17 cellular contexts compared by ENCODE assay signal in the genomic region with DNA sequence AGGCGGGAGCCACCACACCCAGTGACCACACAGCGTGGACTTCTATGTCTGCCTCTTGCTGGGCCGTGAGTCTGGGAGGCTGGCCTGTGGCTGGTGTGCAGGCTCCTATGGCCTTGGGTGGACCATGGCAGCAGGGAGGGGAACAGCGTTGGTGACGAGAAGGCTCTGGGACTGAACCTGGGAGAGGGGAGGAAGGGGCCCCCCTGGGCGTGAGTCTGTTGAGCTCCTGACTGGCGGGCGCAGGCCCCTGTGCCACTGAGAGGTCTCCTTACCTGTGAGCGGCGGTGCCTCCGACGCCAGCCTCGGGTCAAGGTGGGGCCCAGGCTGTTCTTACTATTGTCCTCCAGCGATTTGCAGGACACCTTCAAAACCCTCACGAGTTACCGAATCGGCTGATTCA. TPM values are rescaled to one million over a fixed set of nuclear protein-coding genes. Genes with fewer than 3 reads are reported as not detected.
DNase-seq lines count a peak whose midpoint lies in the region; ATAC-seq, FAIRE-seq and TF ChIP-seq lines count a peak whose summit lies in the region.
"Had no signal": no experiment of that assay in that cellular context is flagged by ENCODE, and none has a peak within 500 bp of the region (broad histone marks: within the 10 kb centered on the region; RNA-seq: fewer than 3 reads in every experiment).

No MANE protein-coding gene starts in this region.

- H3K9me3 ChIP-seq in HepG2 (ENCODE audit: low read length) (no peaks in the 10 kb centered on the region), mesenchymal stem cell (ENCODE audit: control insufficient read depth, low read length) (no peaks in the 10 kb centered on the region)
- H3K9me3 ChIP-seq: A549 had no signal

- in situ Hi-C loops in HepG2 (cut with HindIII; ENCODE audit: extremely low pct_ligation_motif_present, low pct_unique_long_range_greater_than_20kb), result no loop called here

- H2BK120ac ChIP-seq in mesenchymal stem cell (ENCODE audit: low read depth, low read length), result no peak overlapping the region

- H2AK5ac ChIP-seq in mesenchymal stem cell (ENCODE audit: low read length, severe bottlenecking), result no peak overlapping the region

- peaks cover 8 to 10% of the 10 kb centered on the region in 2 experiments; a peak in 4 of 5 replicates for H3K36me3 ChIP-seq in HepG2 (replicated peaks in 1 of 2; ENCODE audit: control insufficient read depth in 1 of 2, insufficient read depth in 2 of 2, low read length in 2 of 2)
- H3K36me3 ChIP-seq in mesenchymal stem cell (ENCODE audit: control insufficient read depth in 1 of 2, insufficient read depth in 2 of 2, low read depth in 1 of 2, low read length in 2 of 2), result peaks cover 16 to 49% of the 10 kb centered on the region in 2 experiments

- DNase-seq in chondrocyte (ENCODE audit: low spot score), result peak; percentile 72
- no peak for DNase-seq in HepG2 (ENCODE audit: low spot score)
- no peak for DNase-seq in mesenchymal stem cell
- no peak for DNase-seq in NCI-H2171 (lab: John Stamatoyannopoulos, UW)
- no peak for DNase-seq in NCI-H187 treated with DMSO at 0.1 percent for 48 hours (lab: John Stamatoyannopoulos, UW)
- no peak for DNase-seq in NCI-H748 treated with DMSO at 0.1 percent for 48 hours (lab: John Stamatoyannopoulos, UW)
- DNase-seq: CD4-positive, CD25-positive, alpha-beta regulatory T cell; DMS53; GF-D8; HCEC 1CT; HFFc6 had no signal

- H4K91ac ChIP-seq in mesenchymal stem cell (ENCODE audit: low read length), result no peak overlapping the region

- FAIRE-seq in HepG2 (lab: Jason Lieb, UNC), result no peak
- FAIRE-seq: A549 had no signal

- H3K9ac ChIP-seq in HepG2 (ENCODE audit: insufficient read depth, low read depth, low read length) (no peak overlapping the region), mesenchymal stem cell (ENCODE audit: low read length) (no peak overlapping the region)

- H3K79me1 ChIP-seq in mesenchymal stem cell (replicated peaks; ENCODE audit: low read length, poor library complexity, severe bottlenecking), result peaks cover 3% of the 10 kb centered on the region

- H3K27ac ChIP-seq in VCaP, result peak overlapping the region; percentile 95; the same call in 1 of the 2 replicates
- H3K27ac ChIP-seq in HepG2 (ENCODE audit: extremely low read length, insufficient read depth, low read length), result no peak overlapping the region
- no peak overlapping the region for H3K27ac ChIP-seq in mesenchymal stem cell (ENCODE audit: low read length, poor library complexity, severe bottlenecking)
- H3K27ac ChIP-seq: A549, HL-60 had no signal

- H3K4me2 ChIP-seq in HepG2 (ENCODE audit: low read depth, low read length) (no peak overlapping the region), mesenchymal stem cell (ENCODE audit: low read length, poor library complexity, severe bottlenecking) (no peak overlapping the region)
- H3K4me2 ChIP-seq: A549 had no signal

- H3K4me1 ChIP-seq in HepG2 (ENCODE audit: insufficient read depth, low read length) (peaks cover 33% of the 10 kb centered on the region), mesenchymal stem cell (ENCODE audit: control insufficient read depth, insufficient read depth, low read depth, low read length) (peaks cover 4% of the 10 kb centered on the region)
- H3K4me1 ChIP-seq: A549 had no signal

- POLR2A ChIA-PET in HepG2 (lab: Yijun Ruan, JAX), result no interaction called here

- no TSS peak for BruUV-seq in HepG2 (replicated peaks; lab: Mats Ljungman, UMichigan)

- TF ChIP-seq CTCF in VCaP (conservative IDR thresholded peaks at IDR 0.05), result no peak
- no peak for TF ChIP-seq CTCF in chondrocyte (IDR thresholded peaks at IDR 0.05)
- TF ChIP-seq CTCF in HepG2 (CRISPR knock-in tag; IDR thresholded peaks at IDR 0.05), result no peak

- no peak overlapping the region for H2BK12ac ChIP-seq in mesenchymal stem cell (ENCODE audit: low read length in 2 of 2)

- H2AFZ ChIP-seq in HepG2 (ENCODE audit: low read length), result no peak overlapping the region
- no peak overlapping the region for H2AFZ ChIP-seq in mesenchymal stem cell (ENCODE audit: low read depth, low read length)

- H3K36me3 Mint-ChIP-seq in chondrocyte (ENCODE audit: low read depth), result peaks cover 11% of the 10 kb centered on the region

- ATAC-seq in HepG2, result no peak
- ATAC-seq: A549 had no signal

- no peak overlapping the region for H2BK5ac ChIP-seq in mesenchymal stem cell (ENCODE audit: low read depth, low read length, poor library complexity, severe bottlenecking)

- H3K4me3 ChIP-seq in HepG2 (replicated peaks in 1 of 3; ENCODE audit: insufficient read depth in 1 of 3, low read depth in 2 of 3, low read length in 3 of 3), result no peak overlapping the region
- no peak overlapping the region for H3K4me3 ChIP-seq in mesenchymal stem cell (ENCODE audit: insufficient read depth in 1 of 2, low read depth in 1 of 2, low read length in 2 of 2)
- H3K4me3 ChIP-seq: A549 had no signal

- H3K4me1 Mint-ChIP-seq in chondrocyte (ENCODE audit: low read depth), result peaks cover 8% of the 10 kb centered on the region

- no peaks in the 10 kb centered on the region for H3K79me2 ChIP-seq in HepG2 (ENCODE audit: insufficient read depth, low read length)

- H3K27me3 Mint-ChIP-seq in chondrocyte (ENCODE audit: low read depth), result no peaks in the 10 kb centered on the region
- H3K27me3 Mint-ChIP-seq: CD4-positive, CD25-positive, alpha-beta regulatory T cell had no signal

- no peaks in the 10 kb centered on the region for H3K9me3 Mint-ChIP-seq in chondrocyte (ENCODE audit: low read depth)
- H3K9me3 Mint-ChIP-seq: CD4-positive, CD25-positive, alpha-beta regulatory T cell; HFFc6 had no signal

- H3K18ac ChIP-seq in mesenchymal stem cell (ENCODE audit: low read depth in 1 of 2, low read length in 2 of 2), result no peak overlapping the region

- no peak overlapping the region for H3K4me3 Mint-ChIP-seq in chondrocyte (ENCODE audit: unreplicated experiment)
- H3K4me3 Mint-ChIP-seq: CD4-positive, CD25-positive, alpha-beta regulatory T cell; HFFc6 had no signal

- CTCF ChIA-PET in HepG2 (lab: Yijun Ruan, JAX; ENCODE audit: low intra/inter-chr PET ratio, low total read pairs), result no interaction called here

- no peaks in the 10 kb centered on the region for H4K20me1 ChIP-seq in HepG2 (ENCODE audit: insufficient read depth, low read length)

- H2BK15ac ChIP-seq in mesenchymal stem cell (ENCODE audit: low read depth, poor library complexity, severe bottlenecking), result no peak overlapping the region

- no peak overlapping the region for H3K27ac Mint-ChIP-seq in chondrocyte (ENCODE audit: unreplicated experiment)
- H3K27ac Mint-ChIP-seq: HFFc6 had no signal

- no peak overlapping the region for H3K14ac ChIP-seq in mesenchymal stem cell (ENCODE audit: low read length in 2 of 2)

- 88% methylated on average over 17 of the region's 17 CpGs for WGBS in HepG2 (ENCODE audit: low lambda C conversion rate)
- 98% methylated on average over 17 of the region's 17 CpGs for WGBS in mesenchymal stem cell

- H3K4ac ChIP-seq in mesenchymal stem cell (ENCODE audit: low read depth in 1 of 2, low read length in 2 of 2), result no peak overlapping the region

- H3K23ac ChIP-seq in mesenchymal stem cell (ENCODE audit: low read length in 2 of 2), result no peak overlapping the region

- TF ChIP-seq EP300 in HepG2 (IDR thresholded peaks at IDR 0.05; ENCODE audit: low read depth in 2 of 2, low read length in 2 of 2), result no peak
- no peak for TF ChIP-seq EP300 in HepG2 (CRISPR knock-in tag; IDR thresholded peaks at IDR 0.05; ENCODE audit: borderline replicate concordance)

- peaks cover 0 to 7% of the 10 kb centered on the region in 2 experiments; a peak in 2 of 5 replicates for H3K27me3 ChIP-seq in HepG2 (ENCODE audit: control insufficient read depth in 1 of 2, insufficient read depth in 2 of 2, low read length in 2 of 2)
- peaks cover 0 to 10% of the 10 kb centered on the region in 2 experiments for H3K27me3 ChIP-seq in mesenchymal stem cell (ENCODE audit: control insufficient read depth in 1 of 2, insufficient read depth in 1 of 2, low read length in 2 of 2)

- TF ChIP-seq RAD21 in HepG2 (CRISPR knock-in tag; IDR thresholded peaks at IDR 0.05), result no peak

- TF ChIP-seq POLR2A in HepG2 (IDR thresholded peaks at IDR 0.05; ENCODE audit: insufficient read depth in 1 of 2, low read depth in 2 of 2, low read length in 2 of 2), result no peak

- intact Hi-C loops in HepG2 (cut with micrococcal nuclease; ENCODE audit: unreplicated experiment), result no loop called here

- no peak overlapping the region for H4K8ac ChIP-seq in mesenchymal stem cell (ENCODE audit: low read length)

RNA-seq across cellular contexts. Expression of gene HELZ2, which starts 12.8 kb away (rescaled TPM):
- 13.6 to 18.1 TPM (median 14.9 TPM) in 3 replicates for total RNA-seq in chondrocyte
- 8.4 and 10.1 TPM in 2 replicates for total RNA-seq in HepG2 (2016; rRNA removed; fragmentation: Illumina TruSeq; extraction: Trizol)
- 1.7 and 2.1 TPM in 2 replicates for total RNA-seq in HepG2 (2016; cell fraction: cytosol; rRNA removed; fragmentation: Illumina TruSeq; extraction: Trizol; ENCODE audit: low read depth)
- 6.8 and 10.0 TPM in 2 replicates for total RNA-seq in HepG2 (2016; cell fraction: insoluble cytoplasmic fraction; rRNA removed; fragmentation: Illumina TruSeq; extraction: Trizol)
- total RNA-seq in HepG2 (2016; cell fraction: membrane; rRNA removed; fragmentation: Illumina TruSeq; extraction: Trizol), result 2.8 and 4.3 TPM in 2 replicates
- 12.8 and 18.4 TPM in 2 replicates for total RNA-seq in HepG2 (2016; cell fraction: nucleus; rRNA removed; fragmentation: Illumina TruSeq; extraction: Trizol)
- polyA plus RNA-seq in HepG2 (2011; rRNA removed), result 9.6 and 16.1 TPM in 2 replicates
- 4.5 and 6.0 TPM in 2 replicates for polyA plus RNA-seq in HepG2 (2011; cell fraction: cytosol; rRNA removed)
- polyA plus RNA-seq in HepG2 (2011; cell fraction: nucleus; rRNA removed), result 39.6 and 48.2 TPM in 2 replicates
- 12.3 and 14.4 TPM in 2 replicates for polyA plus RNA-seq in HepG2 (2012)
- 0.26 and 0.46 TPM in 2 replicates for polyA plus RNA-seq in HepG2 (2016; cell fraction: cytosol; fragmentation: Illumina TruSeq; extraction: Trizol; ENCODE audit: low read depth)
- polyA plus RNA-seq in HepG2 (2016; cell fraction: insoluble cytoplasmic fraction; fragmentation: Illumina TruSeq; extraction: Trizol; ENCODE audit: low read depth), result 5.2 and 6.9 TPM in 2 replicates
- polyA plus RNA-seq in HepG2 (2016; cell fraction: membrane; fragmentation: Illumina TruSeq; extraction: Trizol; ENCODE audit: low read depth), result 0.43 and 0.84 TPM in 2 replicates
- polyA plus RNA-seq in HepG2 (2016; cell fraction: nucleus; fragmentation: Illumina TruSeq; extraction: Trizol; ENCODE audit: insufficient read depth, low read depth), result 17.4 and 18.8 TPM in 2 replicates
- polyA minus RNA-seq in HepG2 (2011; rRNA and poly(A)+ RNA removed; ENCODE audit: low replicate concordance), result 33.2 and 74.9 TPM in 2 replicates
- 41.7 and 42.0 TPM in 2 replicates for polyA minus RNA-seq in HepG2 (2011; cell fraction: cytosol; rRNA and poly(A)+ RNA removed)
- 35.3 and 47.0 TPM in 2 replicates for polyA minus RNA-seq in HepG2 (2011; cell fraction: nucleus; rRNA and poly(A)+ RNA removed)
- polyA plus RNA-seq in mesenchymal stem cell (2013, experiment 1 of 2), result 8.0 TPM
- 7.9 TPM for polyA plus RNA-seq in mesenchymal stem cell (2013, experiment 2 of 2)

RNA-seq across cellular contexts. Expression of gene FNDC11, which starts 32.8 kb away (rescaled TPM):
- total RNA-seq in chondrocyte, result 0.25 to 0.38 TPM in 2 of 3 replicates, not detected in the other
- not detected in 2 replicates for total RNA-seq in HepG2 (2016; rRNA removed; fragmentation: Illumina TruSeq; extraction: Trizol)
- total RNA-seq in HepG2 (2016; cell fraction: cytosol; rRNA removed; fragmentation: Illumina TruSeq; extraction: Trizol; ENCODE audit: low read depth), result not detected in 2 replicates
- total RNA-seq in HepG2 (2016; cell fraction: insoluble cytoplasmic fraction; rRNA removed; fragmentation: Illumina TruSeq; extraction: Trizol), result not detected in 2 replicates
- not detected in 2 replicates for total RNA-seq in HepG2 (2016; cell fraction: membrane; rRNA removed; fragmentation: Illumina TruSeq; extraction: Trizol)
- not detected in 2 replicates for total RNA-seq in HepG2 (2016; cell fraction: nucleus; rRNA removed; fragmentation: Illumina TruSeq; extraction: Trizol)
- polyA plus RNA-seq in HepG2 (2011; rRNA removed), result 0.07 and 0.13 TPM in 2 replicates
- 0.19 and 0.23 TPM in 2 replicates for polyA plus RNA-seq in HepG2 (2011; cell fraction: cytosol; rRNA removed)
- 0.45 and 0.48 TPM in 2 replicates for polyA plus RNA-seq in HepG2 (2011; cell fraction: nucleus; rRNA removed)
- 0.05 TPM in 1 of 2 replicates, not detected in the other for polyA plus RNA-seq in HepG2 (2012)
- not detected in 2 replicates for polyA plus RNA-seq in HepG2 (2016; cell fraction: cytosol; fragmentation: Illumina TruSeq; extraction: Trizol; ENCODE audit: low read depth)
- polyA plus RNA-seq in HepG2 (2016; cell fraction: insoluble cytoplasmic fraction; fragmentation: Illumina TruSeq; extraction: Trizol; ENCODE audit: low read depth), result not detected in 2 replicates
- polyA plus RNA-seq in HepG2 (2016; cell fraction: membrane; fragmentation: Illumina TruSeq; extraction: Trizol; ENCODE audit: low read depth), result not detected in 2 replicates
- polyA plus RNA-seq in HepG2 (2016; cell fraction: nucleus; fragmentation: Illumina TruSeq; extraction: Trizol; ENCODE audit: insufficient read depth, low read depth), result not detected in 2 replicates
- polyA minus RNA-seq in HepG2 (2011; rRNA and poly(A)+ RNA removed; ENCODE audit: low replicate concordance), result 0.10 and 0.84 TPM in 2 replicates
- not detected in 2 replicates for polyA minus RNA-seq in HepG2 (2011; cell fraction: cytosol; rRNA and poly(A)+ RNA removed)
- not detected in 2 replicates for polyA minus RNA-seq in HepG2 (2011; cell fraction: nucleus; rRNA and poly(A)+ RNA removed)
- 0.91 TPM for polyA plus RNA-seq in mesenchymal stem cell (2013, experiment 1 of 2)
- polyA plus RNA-seq in mesenchymal stem cell (2013, experiment 2 of 2), result 0.79 TPM
- total RNA-seq: H4, HFFc6 had no signal

RNA-seq across cellular contexts. Expression of gene SRMS, which starts 39.2 kb away (rescaled TPM):
- total RNA-seq in chondrocyte (not detected in 3 replicates), HepG2 (2016; rRNA removed; fragmentation: Illumina TruSeq; extraction: Trizol) (not detected in 2 replicates)
- total RNA-seq in HepG2 (2016; cell fraction: cytosol; rRNA removed; fragmentation: Illumina TruSeq; extraction: Trizol; ENCODE audit: low read depth), result not detected in 2 replicates
- total RNA-seq in HepG2 (2016; cell fraction: insoluble cytoplasmic fraction; rRNA removed; fragmentation: Illumina TruSeq; extraction: Trizol), result not detected in 2 replicates
- not detected in 2 replicates for total RNA-seq in HepG2 (2016; cell fraction: membrane; rRNA removed; fragmentation: Illumina TruSeq; extraction: Trizol)
- not detected in 2 replicates for total RNA-seq in HepG2 (2016; cell fraction: nucleus; rRNA removed; fragmentation: Illumina TruSeq; extraction: Trizol)
- 0.09 TPM in 1 of 2 replicates, not detected in the other for polyA plus RNA-seq in HepG2 (2011; rRNA removed)
- polyA plus RNA-seq in HepG2 (2011; cell fraction: cytosol; rRNA removed), result not detected in 2 replicates
- polyA plus RNA-seq in HepG2 (2011; cell fraction: nucleus; rRNA removed), result 0.10 and 0.37 TPM in 2 replicates
- 0.17 TPM in 1 of 2 replicates, not detected in the other for polyA plus RNA-seq in HepG2 (2012)
- polyA plus RNA-seq in HepG2 (2016; cell fraction: cytosol; fragmentation: Illumina TruSeq; extraction: Trizol; ENCODE audit: low read depth), result not detected in 2 replicates
- polyA plus RNA-seq in HepG2 (2016; cell fraction: insoluble cytoplasmic fraction; fragmentation: Illumina TruSeq; extraction: Trizol; ENCODE audit: low read depth), result not detected in 2 replicates
- polyA plus RNA-seq in HepG2 (2016; cell fraction: membrane; fragmentation: Illumina TruSeq; extraction: Trizol; ENCODE audit: low read depth), result not detected in 2 replicates
- not detected in 2 replicates for polyA plus RNA-seq in HepG2 (2016; cell fraction: nucleus; fragmentation: Illumina TruSeq; extraction: Trizol; ENCODE audit: insufficient read depth, low read depth)
- 0.28 TPM in 1 of 2 replicates, not detected in the other for polyA minus RNA-seq in HepG2 (2011; rRNA and poly(A)+ RNA removed; ENCODE audit: low replicate concordance)
- polyA minus RNA-seq in HepG2 (2011; cell fraction: cytosol; rRNA and poly(A)+ RNA removed), result not detected in 2 replicates
- polyA minus RNA-seq in HepG2 (2011; cell fraction: nucleus; rRNA and poly(A)+ RNA removed), result not detected in 2 replicates
- not detected for polyA plus RNA-seq in mesenchymal stem cell (2013, experiment 1 of 2)
- not detected for polyA plus RNA-seq in mesenchymal stem cell (2013, experiment 2 of 2)
- total RNA-seq: CD4-positive, CD25-positive, alpha-beta regulatory T cell; H4; HFFc6 had no signal
- polyA plus RNA-seq: A549; AG04450; BJ; CD4-positive, CD25-positive, alpha-beta regulatory T cell had no signal

RNA-seq across cellular contexts. Expression of gene GMEB2, which starts 40.1 kb away (rescaled TPM):
- total RNA-seq in chondrocyte (7.8 to 8.5 TPM (median 7.9 TPM) in 3 replicates), HepG2 (2016; rRNA removed; fragmentation: Illumina TruSeq; extraction: Trizol) (11.6 and 12.4 TPM in 2 replicates)
- total RNA-seq in HepG2 (2016; cell fraction: cytosol; rRNA removed; fragmentation: Illumina TruSeq; extraction: Trizol; ENCODE audit: low read depth), result 2.2 and 2.3 TPM in 2 replicates
- total RNA-seq in HepG2 (2016; cell fraction: insoluble cytoplasmic fraction; rRNA removed; fragmentation: Illumina TruSeq; extraction: Trizol), result 9.6 and 12.4 TPM in 2 replicates
- total RNA-seq in HepG2 (2016; cell fraction: membrane; rRNA removed; fragmentation: Illumina TruSeq; extraction: Trizol), result 6.9 and 7.8 TPM in 2 replicates
- 7.8 and 10.3 TPM in 2 replicates for total RNA-seq in HepG2 (2016; cell fraction: nucleus; rRNA removed; fragmentation: Illumina TruSeq; extraction: Trizol)
- 10.6 and 11.5 TPM in 2 replicates for polyA plus RNA-seq in HepG2 (2011; rRNA removed)
- polyA plus RNA-seq in HepG2 (2011; cell fraction: cytosol; rRNA removed), result 8.5 and 9.9 TPM in 2 replicates
- polyA plus RNA-seq in HepG2 (2011; cell fraction: nucleus; rRNA removed), result 20.2 and 24.4 TPM in 2 replicates
- 6.9 and 8.7 TPM in 2 replicates for polyA plus RNA-seq in HepG2 (2012)
- 1.5 TPM in 2 replicates for polyA plus RNA-seq in HepG2 (2016; cell fraction: cytosol; fragmentation: Illumina TruSeq; extraction: Trizol; ENCODE audit: low read depth)
- polyA plus RNA-seq in HepG2 (2016; cell fraction: insoluble cytoplasmic fraction; fragmentation: Illumina TruSeq; extraction: Trizol; ENCODE audit: low read depth), result 9.6 and 12.8 TPM in 2 replicates
- polyA plus RNA-seq in HepG2 (2016; cell fraction: membrane; fragmentation: Illumina TruSeq; extraction: Trizol; ENCODE audit: low read depth), result 3.9 and 4.4 TPM in 2 replicates
- 17.0 TPM in 2 replicates for polyA plus RNA-seq in HepG2 (2016; cell fraction: nucleus; fragmentation: Illumina TruSeq; extraction: Trizol; ENCODE audit: insufficient read depth, low read depth)
- polyA minus RNA-seq in HepG2 (2011; rRNA and poly(A)+ RNA removed; ENCODE audit: low replicate concordance), result 9.4 and 15.1 TPM in 2 replicates
- polyA minus RNA-seq in HepG2 (2011; cell fraction: cytosol; rRNA and poly(A)+ RNA removed), result 6.5 and 6.7 TPM in 2 replicates
- polyA minus RNA-seq in HepG2 (2011; cell fraction: nucleus; rRNA and poly(A)+ RNA removed), result 5.6 and 6.2 TPM in 2 replicates
- 6.6 TPM for polyA plus RNA-seq in mesenchymal stem cell (2013, experiment 1 of 2)
- 6.7 TPM for polyA plus RNA-seq in mesenchymal stem cell (2013, experiment 2 of 2)

RNA-seq across cellular contexts. Expression of gene PTK6, which starts 49.6 kb away (rescaled TPM):
- total RNA-seq in chondrocyte, result not detected in 3 replicates
- not detected in 2 replicates for total RNA-seq in HepG2 (2016; rRNA removed; fragmentation: Illumina TruSeq; extraction: Trizol)
- not detected in 2 replicates for total RNA-seq in HepG2 (2016; cell fraction: cytosol; rRNA removed; fragmentation: Illumina TruSeq; extraction: Trizol; ENCODE audit: low read depth)
- not detected in 2 replicates for total RNA-seq in HepG2 (2016; cell fraction: insoluble cytoplasmic fraction; rRNA removed; fragmentation: Illumina TruSeq; extraction: Trizol)
- not detected in 2 replicates for total RNA-seq in HepG2 (2016; cell fraction: membrane; rRNA removed; fragmentation: Illumina TruSeq; extraction: Trizol)
- not detected in 2 replicates for total RNA-seq in HepG2 (2016; cell fraction: nucleus; rRNA removed; fragmentation: Illumina TruSeq; extraction: Trizol)
- 0.07 and 0.08 TPM in 2 replicates for polyA plus RNA-seq in HepG2 (2011; rRNA removed)
- polyA plus RNA-seq in HepG2 (2011; cell fraction: cytosol; rRNA removed), result 0.05 and 0.08 TPM in 2 replicates
- polyA plus RNA-seq in HepG2 (2011; cell fraction: nucleus; rRNA removed), result 0.27 and 0.42 TPM in 2 replicates
- polyA plus RNA-seq in HepG2 (2012), result 0.09 and 0.11 TPM in 2 replicates
- not detected in 2 replicates for polyA plus RNA-seq in HepG2 (2016; cell fraction: cytosol; fragmentation: Illumina TruSeq; extraction: Trizol; ENCODE audit: low read depth)
- not detected in 2 replicates for polyA plus RNA-seq in HepG2 (2016; cell fraction: insoluble cytoplasmic fraction; fragmentation: Illumina TruSeq; extraction: Trizol; ENCODE audit: low read depth)
- not detected in 2 replicates for polyA plus RNA-seq in HepG2 (2016; cell fraction: membrane; fragmentation: Illumina TruSeq; extraction: Trizol; ENCODE audit: low read depth)
- polyA plus RNA-seq in HepG2 (2016; cell fraction: nucleus; fragmentation: Illumina TruSeq; extraction: Trizol; ENCODE audit: insufficient read depth, low read depth), result not detected in 2 replicates
- 0.18 and 9.4 TPM in 2 replicates for polyA minus RNA-seq in HepG2 (2011; rRNA and poly(A)+ RNA removed; ENCODE audit: low replicate concordance)
- polyA minus RNA-seq in HepG2 (2011; cell fraction: cytosol; rRNA and poly(A)+ RNA removed), result not detected in 2 replicates
- polyA minus RNA-seq in HepG2 (2011; cell fraction: nucleus; rRNA and poly(A)+ RNA removed), result 0.12 and 0.13 TPM in 2 replicates
- not detected for polyA plus RNA-seq in mesenchymal stem cell (2013, experiment 1 of 2)
- not detected for polyA plus RNA-seq in mesenchymal stem cell (2013, experiment 2 of 2)
- total RNA-seq: H4 had no signal
